30 cellular contexts compared by ENCODE assay signal in genomic region chr1:80023366-80023765, GRCh38.
"Had no signal": no experiment of that assay in that cellular context is flagged by ENCODE, and none has a peak within 500 bp of the region (broad histone marks: within the 10 kb centered on the region; RNA-seq: fewer than 3 reads in every experiment).

No MANE protein-coding gene starts in this region.

- H3K9me3 ChIP-seq: lower lobe of right lung, right atrium auricular region, thyroid gland, upper lobe of right lung had no signal

- H3K27ac ChIP-seq: heart right ventricle, lower lobe of right lung, neural progenitor cell, right atrium auricular region, thyroid gland, upper lobe of right lung had no signal

- DNase-seq: activated CD4-positive, alpha-beta memory T cell treated with anti-CD3 and anti-CD28 coated beads, Interleukin-2, amount 10 ng/mL, durations not matched to agents 7 days and 5 days; activated CD4-positive, alpha-beta T cell treated with anti-CD3 and anti-CD28 coated beads for 1 hour; activated CD4-positive, alpha-beta T cell treated with anti-CD3 and anti-CD28 coated beads, Interleukin-2, amount 10 ng/mL, durations not matched to agents 7 days and 5 days; activated CD8-positive, alpha-beta memory T cell treated with anti-CD3 and anti-CD28 coated beads, Interleukin-2, amount 50 U/mL, for 48 hours; activated naive CD8-positive, alpha-beta T cell treated with anti-CD3 and anti-CD28 coated beads, Interleukin-2, amount 50 U/mL, for 24 hours; activated T-cell treated with anti-CD3 and anti-CD28 coated beads, Interleukin-2, amount 50 U/mL, for 48 hours; dermis blood vessel endothelial cell; effector CD4-positive, alpha-beta T cell; foreskin melanocyte; heart right ventricle; kidney glomerular epithelial cell; lower lobe of right lung; mesendoderm; natural killer cell; occipital lobe; stimulated activated CD4-positive, alpha-beta T cell treated with anti-CD3 and anti-CD28 coated beads, Interleukin-1b, Interleukin-23, amount 100 ng/mL, for 48 hours; stimulated activated CD4-positive, alpha-beta T cell treated with anti-CD3 and anti-CD28 coated beads, Interleukin-4, amount 100 ng/mL, for 4 hours; stimulated activated CD8-positive, alpha-beta memory T cell treated with anti-CD3 and anti-CD28 coated beads, Interleukin-4, amount 100 ng/mL, for 48 hours; stimulated activated naive CD8-positive, alpha-beta T cell treated with anti-CD3 and anti-CD28 coated beads, Interleukin-15, amount 100 ng/mL, for 72 hours; substantia nigra; T-helper 17 cell; T1000; thyroid gland; upper lobe of right lung had no signal

- H2AFZ ChIP-seq: neural progenitor cell had no signal

- H3K4me2 ChIP-seq: neural progenitor cell, smooth muscle cell had no signal

- H3K4me1 ChIP-seq: heart right ventricle, lower lobe of right lung, neural progenitor cell, right atrium auricular region, thyroid gland, upper lobe of right lung had no signal

- H3K9ac ChIP-seq: neural progenitor cell had no signal

- H3K27me3 ChIP-seq: heart right ventricle, neural progenitor cell, right atrium auricular region, thyroid gland, upper lobe of right lung had no signal

- H3K36me3 ChIP-seq: heart right ventricle, lower lobe of right lung, neural progenitor cell, right atrium auricular region, thyroid gland, upper lobe of right lung had no signal

- H3K4me3 ChIP-seq: heart right ventricle, lower lobe of right lung, neural progenitor cell, right atrium auricular region, smooth muscle cell, thyroid gland, upper lobe of right lung had no signal

- ATAC-seq: activated naive CD8-positive, alpha-beta T cell treated with anti-CD3 and anti-CD28 coated beads, Interleukin-2, amount 50 U/mL, for 24 hours; heart right ventricle; left lobe of liver; lower lobe of right lung; natural killer cell; stimulated activated memory B cell treated with anti-CD40 and anti-IgM and Interleukin-4, amounts not matched to agents 10 μg/mL and 1 μg/mL and 100 μg/mL, for 72 hours; stimulated activated naive CD8-positive, alpha-beta T cell treated with anti-CD3 and anti-CD28 coated beads, Interleukin-15, amount 100 ng/mL, for 72 hours; T-helper 17 cell; upper lobe of right lung; WTC11 had no signal
